In genomic region chr16:18561727-18562314, GRCh38 we compare ENCODE assay signal across 8 cellular contexts. TPM values are rescaled to one million over a fixed set of nuclear protein-coding genes. Genes with fewer than 3 reads are reported as not detected.
A peak's percentile ranks its signal among the peaks of the same experiment; 100 is the strongest.
DNase-seq lines count a peak whose midpoint lies in the region; ATAC-seq and TF ChIP-seq lines count a peak whose summit lies in the region.
"Not testable (repeated sequence)": the region's sequence is repeated elsewhere in the genome, so short reads cannot be mapped to it uniquely, and the experiment has no call there.

Gene NOMO2, minus strand, starts transcription at chr16:18562097. Its CDS starts 57 bp downstream, at chr16:18562040.

- peak; percentile 58 for DNase-seq in NCI-H69 (lab: John Stamatoyannopoulos, UW)
- DNase-seq in activated CD8-positive, alpha-beta memory T cell treated with anti-CD3 and anti-CD28 coated beads for 48 hours (ENCODE audit: low read depth in 2 of 3, low spot score in 2 of 3), result peak; percentile 60 to 84 (median 68)
- peak; percentile 23 for DNase-seq in dermis blood vessel endothelial cell
- peak; percentile 89 to 92 (median 91) for DNase-seq in right lobe of liver
- DNase-seq in stimulated activated CD4-positive, alpha-beta T cell treated with anti-CD3 and anti-CD28 coated beads, Interleukin-12 subunit alpha, Interleukin-12 subunit beta, amount 100 ng/mL, for 4 hours, result peak; percentile 84
- peak; percentile 93 to 96 for DNase-seq in aorta

- not testable (repeated sequence) for H3K27me3 ChIP-seq in right lobe of liver; aorta (ENCODE audit: control insufficient read depth in 1 of 2, insufficient read depth in 2 of 2, low read length in 1 of 2)

- TF ChIP-seq POLR2A in right lobe of liver (IDR thresholded peaks at IDR 0.05), result not testable (repeated sequence)

- H3K36me3 ChIP-seq in right lobe of liver; aorta (ENCODE audit: control insufficient read depth in 1 of 2, insufficient read depth in 2 of 2, low read length in 1 of 2): not testable (repeated sequence)

- intact Hi-C loops in right lobe of liver (cut with DNase I); aorta (cut with DNase I): not testable (repeated sequence)

- no CpG with 5 or more reads among the region's 66 CpGs for WGBS in right lobe of liver (ENCODE audit: insufficient coverage, low coverage, low lambda C conversion rate, missing lambda C conversion rate)
- WGBS in aorta, 2 donors, result 0% methylated on average over 24 to 54 of the region's 66 CpGs

- ATAC-seq in GM18870 (IDR thresholded peaks at IDR 0.05; ENCODE audit: unreplicated experiment), result peak; percentile 78
- peak; percentile 95 for ATAC-seq in HG02885 (IDR thresholded peaks at IDR 0.05; ENCODE audit: poor library complexity, unreplicated experiment)
- peak; percentile 98 to 99 (median 98) for ATAC-seq in right lobe of liver
- ATAC-seq in aorta (ENCODE audit: low FRiP score), result peak; percentile 98

- peak within 1 kb of the TSS; percentile 46 to 60 (median 50) for H3K4me3 ChIP-seq in right lobe of liver
- H3K4me3 ChIP-seq in aorta (ENCODE audit: low read length in 2 of 2), result peak within 1 kb of the TSS in 1 of 2 donors; percentile 36

- H3K4me1 ChIP-seq in right lobe of liver; aorta (ENCODE audit: control insufficient read depth in 1 of 2, insufficient read depth in 2 of 2, low read length in 2 of 2): not testable (repeated sequence)

- H3K27ac ChIP-seq in right lobe of liver; aorta (ENCODE audit: low read depth in 1 of 2, low read length in 2 of 2): not testable (repeated sequence)

- not testable (repeated sequence) for H3K9me3 ChIP-seq in right lobe of liver; aorta (ENCODE audit: control insufficient read depth, low read length)

- TF ChIP-seq CTCF in right lobe of liver (IDR thresholded peaks at IDR 0.05), result not testable (repeated sequence)

RNA-seq across cellular contexts. Expression of gene NOMO2, which starts in this region (rescaled TPM):
- 114 and 206 TPM in 2 replicates for total RNA-seq in dermis blood vessel endothelial cell
- total RNA-seq in right lobe of liver, result 10 to 100 TPM; 53.6 to 88.5 (median 71.4) TPM
- total RNA-seq in aorta, result 100 to 1,000 TPM in 1 of 2 donors, 10 to 100 TPM in 1; 97.2 to 124 TPM
- 10 to 100 TPM; 65.1 to 95.5 TPM for polyA plus RNA-seq in aorta

Comparison
In these comparisons a context has a peak if more than half of its experiments do, and no peak if none do; other contexts are left out.
1. DNase-seq: peak in every context shown above with its lines; median percentile 94 in aorta; 91 in right lobe of liver; 84 in stimulated activated CD4-positive, alpha-beta T cell treated with anti-CD3 and anti-CD28 coated beads, Interleukin-12 subunit alpha, Interleukin-12 subunit beta, amount 100 ng/mL, for 4 hours; 68 in activated CD8-positive, alpha-beta memory T cell treated with anti-CD3 and anti-CD28 coated beads for 48 hours; 58 in NCI-H69; 23 in dermis blood vessel endothelial cell.